Comparison of ENCODE assay signal across 41 cellular contexts in genomic region chr2:227322530-227323190, GRCh38. TPM values are rescaled to one million over a fixed set of nuclear protein-coding genes. Genes with fewer than 3 reads are reported as not detected.
A peak's percentile ranks its signal among the peaks of the same experiment; 100 is the strongest.
DNase-seq lines count a peak whose midpoint lies in the region; ATAC-seq and TF ChIP-seq lines count a peak whose summit lies in the region.
"Had no signal": no experiment of that assay in that cellular context is flagged by ENCODE, and none has a peak within 500 bp of the region (broad histone marks: within the 10 kb centered on the region; RNA-seq: fewer than 3 reads in every experiment).

No MANE protein-coding gene starts in this region.

- H3K27me3 ChIP-seq in CD4-positive, CD25-positive, alpha-beta regulatory T cell (ENCODE audit: control insufficient read depth, insufficient read depth, low read length), result peaks cover 2% of the 10 kb centered on the region
- H3K27me3 ChIP-seq in naive thymus-derived CD4-positive, alpha-beta T cell (ENCODE audit: control insufficient read depth in 2 of 2, insufficient read depth in 2 of 2, low read length in 2 of 2), result no peaks in the 10 kb centered on the region
- H3K27me3 ChIP-seq: brain microvascular endothelial cell, esophagus squamous epithelium, foreskin keratinocyte, pancreas, SJSA1, uterus had no signal

- TF ChIP-seq CTCF in WTC11 (IDR thresholded peaks at IDR 0.05), result no peak

- POLR2A ChIA-PET in WTC11 (lab: Charles Lee), result no interaction called here
- POLR2A ChIA-PET in naive thymus-derived CD4-positive, alpha-beta T cell (lab: Charles Lee), result no interaction called here

- H3K9me3 Mint-ChIP-seq in CD4-positive, CD25-positive, alpha-beta regulatory T cell, result peaks cover 0 to 4% (median 2%) of the 10 kb centered on the region in 7 donors
- peaks cover 54% of the 10 kb centered on the region for H3K9me3 Mint-ChIP-seq in WTC11
- peaks cover 0 to 19% (median 1%) of the 10 kb centered on the region in 11 donors for H3K9me3 Mint-ChIP-seq in naive thymus-derived CD4-positive, alpha-beta T cell

- H3K27ac ChIP-seq in CD4-positive, CD25-positive, alpha-beta regulatory T cell (ENCODE audit: insufficient read depth, low read length, poor library complexity, severe bottlenecking), result no peak overlapping the region
- H3K27ac ChIP-seq in naive thymus-derived CD4-positive, alpha-beta T cell (ENCODE audit: low read depth, low read length), result no peak overlapping the region
- H3K27ac ChIP-seq: A549, brain microvascular endothelial cell, esophagus squamous epithelium, foreskin keratinocyte, pancreas, RWPE1, SJSA1, uterus had no signal

- peaks cover 12 to 36% (median 28%) of the 10 kb centered on the region in 4 donors for H3K4me1 Mint-ChIP-seq in CD4-positive, CD25-positive, alpha-beta regulatory T cell
- H3K4me1 Mint-ChIP-seq in WTC11, result peaks cover 26% of the 10 kb centered on the region
- peaks cover 8 to 46% (median 30%) of the 10 kb centered on the region in 7 donors for H3K4me1 Mint-ChIP-seq in naive thymus-derived CD4-positive, alpha-beta T cell

- peaks cover 18% of the 10 kb centered on the region for H3K4me1 ChIP-seq in CD4-positive, CD25-positive, alpha-beta regulatory T cell (ENCODE audit: control insufficient read depth, insufficient read depth, low read length, poor library complexity, severe bottlenecking)
- H3K4me1 ChIP-seq in naive thymus-derived CD4-positive, alpha-beta T cell (ENCODE audit: control insufficient read depth in 2 of 2, insufficient read depth in 2 of 2, low read length in 2 of 2), result peaks cover 4 to 24% of the 10 kb centered on the region in 2 donors
- H3K4me1 ChIP-seq: uterus had no signal

- H3K36me3 Mint-ChIP-seq in CD4-positive, CD25-positive, alpha-beta regulatory T cell, result peaks cover 6% of the 10 kb centered on the region
- H3K36me3 Mint-ChIP-seq in WTC11, result peaks cover 51% of the 10 kb centered on the region
- H3K36me3 Mint-ChIP-seq in naive thymus-derived CD4-positive, alpha-beta T cell, result peaks cover 0 to 8% (median 8%) of the 10 kb centered on the region in 5 donors

- no peak for DNase-seq in CD4-positive, CD25-positive, alpha-beta regulatory T cell
- peak in 41 of 76 experiments; percentile 2 to 76 (median 31) for DNase-seq in HUDEP-2 (lab: John Stamatoyannopoulos, UW; ENCODE audit: unreplicated experiment in 76 of 76)
- DNase-seq in WTC11 (ENCODE audit: low spot score), result no peak
- no peak for DNase-seq in naive thymus-derived CD4-positive, alpha-beta T cell
- DNase-seq in NCI-H2107 treated with DMSO at 0.1 percent for 48 hours (lab: John Stamatoyannopoulos, UW; ENCODE audit: unreplicated experiment), result no peak
- no peak for DNase-seq in NCI-H146 treated with DMSO at 0.1 percent for 48 hours (lab: John Stamatoyannopoulos, UW; ENCODE audit: unreplicated experiment)
- DNase-seq in stimulated activated CD4-positive, alpha-beta T cell treated with anti-CD3 and anti-CD28 coated beads, Interleukin-4, amount 100 ng/mL, for 4 hours, result no peak
- DNase-seq: activated CD4-positive, alpha-beta T cell treated with anti-CD3 and anti-CD28 coated beads, Interleukin-2, amount 50 U/mL, for 4 hours; activated CD4-positive, CD25-positive, alpha-beta regulatory T cell; activated CD8-positive, alpha-beta memory T cell treated with anti-CD3 and anti-CD28 coated beads, Interleukin-2, amount 10 ng/mL, durations not matched to agents 7 days and 5 days; activated naive CD4-positive, alpha-beta T cell treated with Interleukin-2 at 50 U/mL for 16 hours; activated T-cell treated with anti-CD3 and anti-CD28 coated beads, Interleukin-2, amount 50 U/mL, for 4 hours; AML-193; brain microvascular endothelial cell; CD4-positive, alpha-beta memory T cell; cerebellar nuclear complex; dermis blood vessel endothelial cell; DMS 273 treated with DMSO at 0.1 percent for 48 hours; EL; esophagus squamous epithelium; foreskin keratinocyte; kidney glomerular epithelial cell; midbrain; naive B cell; NCI-H1048; NCI-H1694 treated with DMSO at 0.1 percent for 48 hours; NCI-H2171; NCI-H510A treated with DMSO at 0.1 percent for 48 hours; pancreas; small intestine; stimulated activated naive CD8-positive, alpha-beta T cell treated with anti-CD3 and anti-CD28 coated beads, Interleukin-15, Interleukin-2, amounts not matched to agents 100 U/mL and 50 U/mL, for 24 hours; T1000; uterus had no signal

- H3K36me3 ChIP-seq in CD4-positive, CD25-positive, alpha-beta regulatory T cell (ENCODE audit: control insufficient read depth, insufficient read depth, low read length), result no peaks in the 10 kb centered on the region
- H3K36me3 ChIP-seq in naive thymus-derived CD4-positive, alpha-beta T cell (ENCODE audit: control insufficient read depth in 2 of 3, insufficient read depth in 3 of 3, low read length in 3 of 3), result peaks cover 0 to 6% (median 0%) of the 10 kb centered on the region in 3 experiments
- H3K36me3 ChIP-seq: brain microvascular endothelial cell, esophagus squamous epithelium, HAP-1, pancreas, uterus had no signal

- ATAC-seq in CD4-positive, CD25-positive, alpha-beta regulatory T cell (ENCODE audit: low read depth in 2 of 2), result no peak
- ATAC-seq in WTC11 (no peak), HG03460 (IDR thresholded peaks at IDR 0.05; ENCODE audit: unreplicated experiment) (no peak)
- no peak for ATAC-seq in naive thymus-derived CD4-positive, alpha-beta T cell
- ATAC-seq: A549; activated CD8-positive, alpha-beta memory T cell treated with anti-CD3 and anti-CD28 coated beads, Interleukin-2, amount 10 ng/mL, durations not matched to agents 7 days and 5 days; activated T-cell treated with anti-CD3 and anti-CD28 coated beads, Interleukin-2, amount 50 U/mL, for 4 hours; foreskin keratinocyte; pancreas; stimulated activated naive CD8-positive, alpha-beta T cell treated with anti-CD3 and anti-CD28 coated beads, Interleukin-15, Interleukin-2, amounts not matched to agents 100 U/mL and 50 U/mL, for 24 hours had no signal

- H3K27me3 Mint-ChIP-seq in CD4-positive, CD25-positive, alpha-beta regulatory T cell, result peaks cover 24% of the 10 kb centered on the region
- peaks cover 12% of the 10 kb centered on the region for H3K27me3 Mint-ChIP-seq in WTC11 (ENCODE audit: low read depth)
- H3K27me3 Mint-ChIP-seq in naive thymus-derived CD4-positive, alpha-beta T cell, result peaks cover 0 to 13% (median 0%) of the 10 kb centered on the region in 5 donors

- intact Hi-C loops in naive thymus-derived CD4-positive, alpha-beta T cell (cut with micrococcal nuclease), result no loop called here

- CTCF ChIA-PET in WTC11 (lab: Charles Lee), result no interaction called here
- CTCF ChIA-PET in naive thymus-derived CD4-positive, alpha-beta T cell (lab: Charles Lee), result no interaction called here

- H3K27ac Mint-ChIP-seq in CD4-positive, CD25-positive, alpha-beta regulatory T cell, result peak overlapping the region in 1 of 3 donors; percentile 53
- H3K27ac Mint-ChIP-seq in WTC11, result no peak overlapping the region
- H3K27ac Mint-ChIP-seq in naive thymus-derived CD4-positive, alpha-beta T cell, result peak overlapping the region in 1 of 9 donors; percentile 76
- H3K27ac Mint-ChIP-seq: activated CD8-positive, alpha-beta memory T cell treated with anti-CD3 and anti-CD28 coated beads, Interleukin-2, amount 10 ng/mL, durations not matched to agents 7 days and 5 days had no signal

- peak overlapping the region; percentile 27 to 76 (median 39) for H3K4me3 Mint-ChIP-seq in CD4-positive, CD25-positive, alpha-beta regulatory T cell
- no peak overlapping the region for H3K4me3 Mint-ChIP-seq in WTC11
- H3K4me3 Mint-ChIP-seq in naive thymus-derived CD4-positive, alpha-beta T cell, result peak overlapping the region in 6 of 10 donors; percentile 9 to 58 (median 36)
- H3K4me3 Mint-ChIP-seq: activated CD8-positive, alpha-beta memory T cell treated with anti-CD3 and anti-CD28 coated beads, Interleukin-2, amount 10 ng/mL, durations not matched to agents 7 days and 5 days; activated T-cell treated with anti-CD3 and anti-CD28 coated beads, Interleukin-2, amount 50 U/mL, for 4 hours had no signal

- peaks cover 0 to 2% of the 10 kb centered on the region in 2 experiments for H3K9me3 ChIP-seq in CD4-positive, CD25-positive, alpha-beta regulatory T cell (ENCODE audit: control insufficient read depth in 2 of 2, low read length in 2 of 2)
- no peaks in the 10 kb centered on the region for H3K9me3 ChIP-seq in naive thymus-derived CD4-positive, alpha-beta T cell (ENCODE audit: control insufficient read depth in 2 of 3, low read length in 3 of 3)
- H3K9me3 ChIP-seq: esophagus squamous epithelium, pancreas, SJSA1, uterus had no signal

- no peak overlapping the region for H3K4me3 ChIP-seq in CD4-positive, CD25-positive, alpha-beta regulatory T cell (ENCODE audit: low read depth, low read length)
- no peak overlapping the region for H3K4me3 ChIP-seq in naive thymus-derived CD4-positive, alpha-beta T cell (ENCODE audit: low read length)
- H3K4me3 ChIP-seq: A549, esophagus squamous epithelium, HAP-1, pancreas, SJSA1, uterus had no signal

TF ChIP-seq in WTC11, 78 proteins besides CTCF, POLR2A, EP300 and RAD21:
- TF ChIP-seq GTF2I (CRISPR knock-in tag; conservative IDR thresholded peaks at IDR 0.05) (peak; percentile 54; the same call in 1 of the 2 replicates), ATF1 (CRISPR knock-in tag; IDR thresholded peaks at IDR 0.05) (no peak)

RNA-seq across cellular contexts. Expression of gene MFF, which starts 2.4 kb away (rescaled TPM):
- 62.3 TPM for total RNA-seq in CD4-positive, CD25-positive, alpha-beta regulatory T cell
- 100 to 1,000 TPM; 122 to 150 (median 142) TPM for polyA plus RNA-seq in CD4-positive, CD25-positive, alpha-beta regulatory T cell
- total RNA-seq in WTC11 (2021), result 74.4 to 78.5 TPM (median 78.2 TPM) in 3 replicates
- 10 to 100 TPM; 51.7 to 64.7 (median 61.8) TPM for total RNA-seq in naive thymus-derived CD4-positive, alpha-beta T cell
- 100 to 1,000 TPM; 139 to 153 TPM for polyA plus RNA-seq in naive thymus-derived CD4-positive, alpha-beta T cell

RNA-seq across cellular contexts. Expression of gene TM4SF20, which starts 56.4 kb away (rescaled TPM):
- not detected for total RNA-seq in CD4-positive, CD25-positive, alpha-beta regulatory T cell
- polyA plus RNA-seq in CD4-positive, CD25-positive, alpha-beta regulatory T cell, result not detected
- not detected in 3 replicates for total RNA-seq in WTC11 (2021)
- not detected for total RNA-seq in naive thymus-derived CD4-positive, alpha-beta T cell
- polyA plus RNA-seq in naive thymus-derived CD4-positive, alpha-beta T cell, result under 1 TPM in 1 of 2 donors, not detected in 1; 0.09 TPM
- total RNA-seq: activated CD8-positive, alpha-beta memory T cell treated with anti-CD3 and anti-CD28 coated beads, Interleukin-2, amount 10 ng/mL, durations not matched to agents 7 days and 5 days; CD4-positive, alpha-beta memory T cell; dermis blood vessel endothelial cell; esophagus squamous epithelium; foreskin keratinocyte; lower leg skin; pancreas; renal cortical epithelial cell; SJSA1; temporal lobe; uterus had no signal
- polyA plus RNA-seq: CD4-positive, alpha-beta memory T cell; foreskin keratinocyte; pancreas had no signal

Comparison
In these comparisons a context has a peak if more than half of its experiments do, and no peak if none do; other contexts are left out.
1. DNase-seq: peak in HUDEP-2 (41 of 76); none in CD4-positive, CD25-positive, alpha-beta regulatory T cell (0 of 3), WTC11 (single experiment), naive thymus-derived CD4-positive, alpha-beta T cell (0 of 9), NCI-H2107 treated with DMSO at 0.1 percent for 48 hours (single experiment), NCI-H146 treated with DMSO at 0.1 percent for 48 hours (single experiment) and stimulated activated CD4-positive, alpha-beta T cell treated with anti-CD3 and anti-CD28 coated beads, Interleukin-4, amount 100 ng/mL, for 4 hours (0 of 2).